In genomic region chr2:99980200-99980599, GRCh38 we compare ENCODE assay signal across 28 cellular contexts.
A peak's percentile ranks its signal among the peaks of the same experiment; 100 is the strongest.
DNase-seq lines count a peak whose midpoint lies in the region; ATAC-seq, FAIRE-seq and TF ChIP-seq lines count a peak whose summit lies in the region.
"Had no signal": no experiment of that assay in that cellular context is flagged by ENCODE, and none has a peak within 500 bp of the region (broad histone marks: within the 10 kb centered on the region; RNA-seq: fewer than 3 reads in every experiment).

No MANE protein-coding gene starts in this region.

- no peak overlapping the region for H3K4me3 ChIP-seq in bronchial epithelial cell (ENCODE audit: low read depth, low read length)
- H3K4me3 ChIP-seq: GM23338, HAP-1 had no signal

- CTCF ChIA-PET in WTC11 (lab: Charles Lee): no interaction called here

- H3K4me3 Mint-ChIP-seq in nephron progenitor cell: no peak overlapping the region
- H3K4me3 Mint-ChIP-seq in WTC11: no peak overlapping the region
- H3K4me3 Mint-ChIP-seq: CD14-positive monocyte; CD8-positive, alpha-beta memory T cell; GM23338; HFFc6; IgD-negative memory B cell had no signal

- H3K9me3 Mint-ChIP-seq in nephron progenitor cell (peaks cover 12% of the 10 kb centered on the region), WTC11 (peaks cover 11% of the 10 kb centered on the region)
- H3K9me3 Mint-ChIP-seq: CD8-positive, alpha-beta memory T cell; GM23338; HFFc6; IgD-negative memory B cell had no signal

- POLR2A ChIA-PET in WTC11 (lab: Charles Lee): no interaction called here

- ATAC-seq in WTC11: no peak
- no peak for ATAC-seq in GM18870 (IDR thresholded peaks at IDR 0.05; ENCODE audit: unreplicated experiment)
- ATAC-seq: GM23338, Panc1 had no signal

- TF ChIP-seq CTCF in bronchial epithelial cell (IDR thresholded peaks at IDR 0.05; ENCODE audit: insufficient read depth, low read length, severe bottlenecking) (no peak), nephron progenitor cell (IDR thresholded peaks at IDR 0.05) (no peak), WTC11 (IDR thresholded peaks at IDR 0.05) (no peak)

- DNase-seq in NCI-H2227 treated with DMSO at 0.1 percent for 48 hours (lab: John Stamatoyannopoulos, UW) (peak; percentile 17), NCI-H2227 (lab: John Stamatoyannopoulos, UW; ENCODE audit: unreplicated experiment) (no peak), bronchial epithelial cell (ENCODE audit: low read depth) (no peak), nephron progenitor cell (no peak), WTC11 (ENCODE audit: low spot score) (no peak), EL (no peak), HK-2 (ENCODE audit: unreplicated experiment) (no peak)
- DNase-seq: 8988T; ACHN; BE2C; CD8-positive, alpha-beta memory T cell; DMS 273 treated with DMSO at 0.1 percent for 48 hours; DMS79; GF-D8; HFFc6; NCI-H1048; NCI-H1417; NCI-H1694; NCI-H2029 treated with DMSO at 0.1 percent for 48 hours; NCI-H526; SHP77 had no signal

- FAIRE-seq in bronchial epithelial cell (lab: Jason Lieb, UNC): peak; percentile 32
- FAIRE-seq: GM12891 had no signal

- peak overlapping the region; percentile 5 for H3K27ac Mint-ChIP-seq in nephron progenitor cell
- H3K27ac Mint-ChIP-seq in WTC11: no peak overlapping the region
- H3K27ac Mint-ChIP-seq: CD14-positive monocyte, GM23338, HFFc6 had no signal

- peaks cover 7% of the 10 kb centered on the region for H3K27me3 Mint-ChIP-seq in nephron progenitor cell (ENCODE audit: low read depth, poor library complexity)
- no peaks in the 10 kb centered on the region for H3K27me3 Mint-ChIP-seq in WTC11 (ENCODE audit: low read depth)
- H3K27me3 Mint-ChIP-seq: CD8-positive, alpha-beta memory T cell; IgD-negative memory B cell had no signal

- peaks cover 78% of the 10 kb centered on the region for H3K36me3 Mint-ChIP-seq in nephron progenitor cell (ENCODE audit: low read depth)
- H3K36me3 Mint-ChIP-seq in WTC11: no peaks in the 10 kb centered on the region

- no peaks in the 10 kb centered on the region for H3K27me3 ChIP-seq in bronchial epithelial cell (ENCODE audit: control insufficient read depth, insufficient read depth, low read length)
- H3K27me3 ChIP-seq: BE2C had no signal

- H3K36me3 ChIP-seq in bronchial epithelial cell (ENCODE audit: control insufficient read depth, insufficient read depth, low read length): no peaks in the 10 kb centered on the region
- H3K36me3 ChIP-seq: BE2C, HAP-1 had no signal

- H3K4me1 Mint-ChIP-seq in nephron progenitor cell: peaks cover 46% of the 10 kb centered on the region
- H3K4me1 Mint-ChIP-seq in WTC11: no peaks in the 10 kb centered on the region
- H3K4me1 Mint-ChIP-seq: CD14-positive monocyte; CD8-positive, alpha-beta memory T cell had no signal

TF ChIP-seq in WTC11, 78 proteins besides CTCF, POLR2A, EP300 and RAD21:
- no peak for TF ChIP-seq ATF6 (CRISPR knock-in tag; IDR thresholded peaks at IDR 0.05)
- no peak for TF ChIP-seq GTF2I (CRISPR knock-in tag; conservative IDR thresholded peaks at IDR 0.05)
